ENCODE assay signal across 8 cellular contexts in genomic region chr5:102754499-102755424, GRCh38. TPM values are rescaled to one million over a fixed set of nuclear protein-coding genes. Genes with fewer than 3 reads are reported as not detected.
A peak's percentile ranks its signal among the peaks of the same experiment; 100 is the strongest.
DNase-seq lines count a peak whose midpoint lies in the region; ATAC-seq and TF ChIP-seq lines count a peak whose summit lies in the region.

Gene PAM (plus strand): TSS chr5:102755305. CDS start chr5:102866196, 110,891 bp downstream.

- H3K4me3 Mint-ChIP-seq in chondrocyte (ENCODE audit: unreplicated experiment) = peak within 1 kb of the TSS; percentile 96

- peak; percentile 91 for ATAC-seq in HG03045 (IDR thresholded peaks at IDR 0.05; ENCODE audit: unreplicated experiment)

- peak; percentile 80 for DNase-seq in ACHN
- peak; percentile 82 for DNase-seq in NCI-H2227 (lab: John Stamatoyannopoulos, UW; ENCODE audit: unreplicated experiment)
- peak; percentile 51 for DNase-seq in activated CD4-positive, alpha-beta T cell treated with anti-CD3 and anti-CD28 coated beads for 1 hour
- peak; percentile 93 for DNase-seq in chondrocyte (ENCODE audit: low spot score)
- DNase-seq in kidney tubule cell (ENCODE audit: low spot score) = peak; percentile 88
- DNase-seq in stimulated activated CD4-positive, alpha-beta T cell treated with anti-CD3 and anti-CD28 coated beads, Interleukin-2, amount 100 ng/mL, for 24 hours = peak; percentile 78 to 84

- in situ Hi-C loops in ACHN (cut with HindIII; ENCODE audit: low pct_ligation_motif_present, low pct_unique_long_range_greater_than_20kb, low sequenced_read_pairs) = no loop called here

- H3K27ac Mint-ChIP-seq in chondrocyte (ENCODE audit: unreplicated experiment) = peak within 1 kb of the TSS; percentile 94

- H3K36me3 Mint-ChIP-seq in chondrocyte (ENCODE audit: low read depth) = no peaks in the 10 kb centered on the region

- no peak for TF ChIP-seq CTCF in chondrocyte (IDR thresholded peaks at IDR 0.05)

- H3K9me3 Mint-ChIP-seq in chondrocyte (ENCODE audit: low read depth) = no peaks in the 10 kb centered on the region

- no peaks in the 10 kb centered on the region for H3K27me3 Mint-ChIP-seq in chondrocyte (ENCODE audit: low read depth)

- TF ChIP-seq POLR2A in GM18526 (IDR thresholded peaks at IDR 0.05; ENCODE audit: extremely low read depth, insufficient read length) = peak; percentile 49

- H3K4me1 Mint-ChIP-seq in chondrocyte (ENCODE audit: low read depth) = peaks cover 34% of the 10 kb centered on the region

RNA-seq across cellular contexts. Expression of gene PAM, which starts in this region (rescaled TPM):
- total RNA-seq in chondrocyte = 277 to 341 TPM (median 293 TPM) in 3 replicates

Comparison
In these comparisons a context has a peak if more than half of its experiments do, and no peak if none do; other contexts are left out.
1. Peak in every context shown above with its lines: DNase-seq and ATAC-seq.